In the genomic region with DNA sequence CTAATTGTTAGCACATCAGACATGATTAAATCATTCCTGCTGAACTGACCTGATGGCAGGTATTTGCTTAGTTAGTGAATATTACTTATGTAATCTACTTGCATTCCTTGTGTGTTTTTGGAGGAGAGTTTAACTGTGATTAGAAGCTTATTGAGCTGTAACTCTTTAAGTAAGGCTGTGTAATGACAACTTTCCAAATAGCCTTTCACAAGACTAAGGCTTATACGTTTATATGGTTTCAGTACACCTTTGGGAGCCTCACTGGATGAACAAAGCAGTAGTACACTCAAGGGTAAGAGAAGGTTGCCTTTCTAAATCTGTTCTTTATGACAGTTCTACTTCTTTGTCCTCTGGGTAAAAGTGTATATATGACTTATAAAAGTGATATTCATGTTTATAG, we compare ENCODE assay signal across 16 cellular contexts. TPM values are rescaled to one million over a fixed set of nuclear protein-coding genes. Genes with fewer than 3 reads are reported as not detected.
DNase-seq lines count a peak whose midpoint lies in the region; ATAC-seq and TF ChIP-seq lines count a peak whose summit lies in the region.
"Had no signal": no experiment of that assay in that cellular context is flagged by ENCODE, and none has a peak within 500 bp of the region (broad histone marks: within the 10 kb centered on the region; RNA-seq: fewer than 3 reads in every experiment).

No MANE protein-coding gene starts in this region.

- H3K36me3 ChIP-seq in DND-41 (ENCODE audit: insufficient read depth, low read length): peaks cover 68% of the 10 kb centered on the region
- peaks cover 70% of the 10 kb centered on the region for H3K36me3 ChIP-seq in Panc1 (ENCODE audit: control insufficient read depth, insufficient read depth, low read length)
- peaks cover 3 to 7% of the 10 kb centered on the region in 2 experiments for H3K36me3 ChIP-seq in trophoblast cell (ENCODE audit: control insufficient read depth in 1 of 2, insufficient read depth in 2 of 2, low read length in 2 of 2)
- peaks cover 0 to 48% of the 10 kb centered on the region in 2 donors for H3K36me3 ChIP-seq in psoas muscle (ENCODE audit: insufficient read depth in 1 of 2, low read depth in 1 of 2)

- H3K27ac ChIP-seq in DND-41 (ENCODE audit: low read length) (peak overlapping the region; percentile 19; the same call in 1 of the 2 replicates), Panc1 (ENCODE audit: low read length) (peak overlapping the region; percentile 96), foreskin keratinocyte (peak overlapping the region; percentile 99), trophoblast cell (ENCODE audit: low read depth, low read length) (no peak overlapping the region), psoas muscle (no peak overlapping the region)
- H3K27ac ChIP-seq: neutrophil had no signal

- BruUV-seq in Panc1 (replicated peaks; lab: Mats Ljungman, UMichigan): no TSS peak

- peaks cover 12% of the 10 kb centered on the region for H3K79me1 ChIP-seq in trophoblast cell (ENCODE audit: low read length)

- peaks cover 67% of the 10 kb centered on the region for H3K4me1 ChIP-seq in DND-41 (ENCODE audit: insufficient read depth, low read length)
- peaks cover 61% of the 10 kb centered on the region for H3K4me1 ChIP-seq in Panc1 (ENCODE audit: control insufficient read depth, insufficient read depth, low read length)
- peaks cover 29% of the 10 kb centered on the region for H3K4me1 ChIP-seq in foreskin keratinocyte
- no peaks in the 10 kb centered on the region for H3K4me1 ChIP-seq in trophoblast cell (ENCODE audit: control insufficient read depth in 1 of 2, insufficient read depth in 2 of 2, low read length in 2 of 2)
- peaks cover 37% of the 10 kb centered on the region for H3K4me1 ChIP-seq in psoas muscle

- ATAC-seq in DND-41 (ENCODE audit: insufficient read depth, low read depth): no peak
- no peak for ATAC-seq in Panc1
- ATAC-seq in foreskin keratinocyte: no peak
- ATAC-seq in psoas muscle: no peak
- ATAC-seq in HG02884 (IDR thresholded peaks at IDR 0.05; ENCODE audit: unreplicated experiment): no peak
- ATAC-seq: activated T-helper 17 cell treated with anti-CD3 and anti-CD28 coated beads, Interleukin-2, amount 50 U/mL, for 72 hours; left cardiac atrium had no signal

- DNase-seq in DND-41: no peak
- no peak for DNase-seq in Panc1 (ENCODE audit: low read depth, low spot score)
- DNase-seq in foreskin keratinocyte: no peak
- DNase-seq in trophoblast cell: no peak
- no peak for DNase-seq in psoas muscle
- no peak for DNase-seq in DMS153 (lab: John Stamatoyannopoulos, UW)
- DNase-seq in cerebellum (ENCODE audit: low spot score): no peak
- DNase-seq: activated CD4-positive, alpha-beta memory T cell treated with anti-CD3 and anti-CD28 coated beads, Interleukin-2, amount 10 ng/mL, durations not matched to agents 7 days and 5 days; amygdala; effector memory CD4-positive, alpha-beta T cell; left cardiac atrium; NCI-H1092; NCI-H345 had no signal

- no peak overlapping the region for H2BK120ac ChIP-seq in trophoblast cell (ENCODE audit: insufficient read depth, low read length, poor library complexity)

- H3K4me3 ChIP-seq in DND-41 (ENCODE audit: low read depth in 1 of 2, low read length in 2 of 2) (peak overlapping the region in 1 of 2 experiments; percentile 28; a peak in 1 of 4 replicates), Panc1 (ENCODE audit: low read depth in 2 of 2, low read length in 2 of 2) (peak overlapping the region; percentile 72 to 93), trophoblast cell (ENCODE audit: low read depth, low read length) (no peak overlapping the region), psoas muscle (no peak overlapping the region)

- POLR2A ChIA-PET in Panc1 (lab: Charles Lee): no interaction called here

- no peak overlapping the region for H3K18ac ChIP-seq in trophoblast cell (ENCODE audit: low read length)

- H3K14ac ChIP-seq in trophoblast cell (ENCODE audit: low read length): no peak overlapping the region

- H4K12ac ChIP-seq in trophoblast cell (ENCODE audit: low read depth, low read length): no peak overlapping the region

- H2BK5ac ChIP-seq in trophoblast cell (ENCODE audit: low read depth, low read length, poor library complexity): no peak overlapping the region

- no CpG with 5 or more reads among the region's 1 CpG for WGBS in trophoblast cell (ENCODE audit: extremely low coverage, insufficient coverage, insufficient read length)
- 31 to 56% (median 51%) methylated on average over 1 of the region's 1 CpG for WGBS in psoas muscle, 3 donors

- H4K20me1 ChIP-seq in DND-41 (ENCODE audit: insufficient read depth, low read length): peaks cover 8% of the 10 kb centered on the region; the same call in 1 of the 2 replicates

- H3K79me2 ChIP-seq in DND-41 (ENCODE audit: insufficient read depth, low read length): peaks cover 65% of the 10 kb centered on the region
- peaks cover 10% of the 10 kb centered on the region for H3K79me2 ChIP-seq in trophoblast cell (ENCODE audit: control insufficient read depth, insufficient read depth, low read length, poor library complexity)

- H3K4ac ChIP-seq in trophoblast cell (ENCODE audit: low read depth, low read length): no peak overlapping the region

- no peak overlapping the region for H2BK12ac ChIP-seq in trophoblast cell (ENCODE audit: low read length)

- CTCF ChIA-PET in Panc1 (lab: Charles Lee): no interaction called here

- no peak overlapping the region for H4K91ac ChIP-seq in trophoblast cell (ENCODE audit: low read depth, low read length)

- H3K9ac ChIP-seq in DND-41 (ENCODE audit: low read depth, low read length) (peak overlapping the region; percentile 1; the same call in 1 of the 2 replicates), trophoblast cell (ENCODE audit: low read length) (no peak overlapping the region)

- no peak overlapping the region for H3K23ac ChIP-seq in trophoblast cell (ENCODE audit: low read length)

- H2AFZ ChIP-seq in DND-41 (ENCODE audit: low read depth, low read length) (no peak overlapping the region), trophoblast cell (ENCODE audit: insufficient read depth, low read length, poor library complexity) (no peak overlapping the region)

- H3K27me3 ChIP-seq in DND-41 (ENCODE audit: insufficient read depth, low read length, poor library complexity) (no peaks in the 10 kb centered on the region), Panc1 (ENCODE audit: control insufficient read depth, insufficient read depth, low read length) (no peaks in the 10 kb centered on the region), foreskin keratinocyte (no peaks in the 10 kb centered on the region), trophoblast cell (ENCODE audit: insufficient read depth, low read length) (no peaks in the 10 kb centered on the region), psoas muscle (ENCODE audit: insufficient read depth in 3 of 3, low read length in 2 of 3) (no peaks in the 10 kb centered on the region)
- H3K27me3 ChIP-seq: neutrophil had no signal

- no peaks in the 10 kb centered on the region for H3K9me3 ChIP-seq in DND-41 (ENCODE audit: insufficient read depth, low read length, severe bottlenecking)
- H3K9me3 ChIP-seq in Panc1 (ENCODE audit: control insufficient read depth, insufficient read depth, low read depth, low read length): no peaks in the 10 kb centered on the region
- H3K9me3 ChIP-seq in trophoblast cell (ENCODE audit: insufficient read depth, low read depth, low read length): no peaks in the 10 kb centered on the region
- no peaks in the 10 kb centered on the region for H3K9me3 ChIP-seq in psoas muscle
- H3K9me3 ChIP-seq: neutrophil had no signal

- no peak overlapping the region for H4K8ac ChIP-seq in trophoblast cell (ENCODE audit: low read depth, low read length)

- H3K4me2 ChIP-seq in DND-41 (ENCODE audit: insufficient read depth, low read length) (peak overlapping the region; percentile 77), trophoblast cell (ENCODE audit: low read length) (peak overlapping the region; percentile 7)

- TF ChIP-seq CTCF in DND-41 (IDR thresholded peaks at IDR 0.05; ENCODE audit: borderline replicate concordance, extremely low read depth, low read length, poor library complexity, severe bottlenecking): no peak
- no peak for TF ChIP-seq CTCF in Panc1 (IDR thresholded peaks at IDR 0.05)
- TF ChIP-seq CTCF in foreskin keratinocyte (conservative IDR thresholded peaks at IDR 0.05): no peak
- no peak for TF ChIP-seq CTCF in psoas muscle (IDR thresholded peaks at IDR 0.05)

- H2AK5ac ChIP-seq in trophoblast cell (ENCODE audit: low read length): no peak overlapping the region

- in situ Hi-C loops in Panc1 (cut with HindIII; ENCODE audit: low pct_unique_long_range_greater_than_20kb, low sequenced_read_pairs): loop anchor here (10.0 kb wide), 1 partner anchor 141 kb away; no protein-coding TSS in a partner anchor

- intact Hi-C loops in Panc1 (cut with micrococcal nuclease; ENCODE audit: unreplicated experiment): no loop called here
- intact Hi-C loops in psoas muscle (cut with DNase I): loop anchor here in 1 of 2 donors (10.0 kb wide), 1 partner anchor 151 kb away; no protein-coding TSS in a partner anchor

RNA-seq across cellular contexts. Expression of a gene that starts 4.3 kb away (rescaled TPM):
- 261 TPM for total RNA-seq in Panc1 (2021; ENCODE audit: unreplicated experiment)
- polyA plus RNA-seq in Panc1 (2012; ENCODE audit: insufficient read length): 171 TPM
- 176 and 193 TPM in 2 replicates for total RNA-seq in foreskin keratinocyte
- 52.5 and 58.9 TPM in 2 replicates for polyA plus RNA-seq in foreskin keratinocyte
- polyA plus RNA-seq in trophoblast cell (2013): 109 and 111 TPM in 2 replicates
- total RNA-seq in psoas muscle: 10 to 100 TPM; 46.0 to 73.3 (median 65.9) TPM
- 10 to 100 TPM; 31.6 to 56.4 (median 36.8) TPM for polyA plus RNA-seq in psoas muscle
- total RNA-seq in cerebellum: 62.5 TPM

Comparison
In these comparisons a context has a peak if more than half of its experiments do, and no peak if none do; other contexts are left out.
1. H3K27ac ChIP-seq: peak in DND-41 (single experiment), Panc1 (single experiment) and foreskin keratinocyte (single experiment); none in trophoblast cell (single experiment) and psoas muscle (single experiment).
2. H3K4me3 ChIP-seq: peak in Panc1 (2 of 2); none in trophoblast cell (single experiment) and psoas muscle (single experiment).